15 cellular contexts compared by ENCODE assay signal in genomic region chr5:111563041-111563822, GRCh38. TPM values are rescaled to one million over a fixed set of nuclear protein-coding genes. Genes with fewer than 3 reads are reported as not detected.
A peak's percentile ranks its signal among the peaks of the same experiment; 100 is the strongest.
DNase-seq lines count a peak whose midpoint lies in the region; ATAC-seq, FAIRE-seq and TF ChIP-seq lines count a peak whose summit lies in the region.
"Had no signal": no experiment of that assay in that cellular context is flagged by ENCODE, and none has a peak within 500 bp of the region (broad histone marks: within the 10 kb centered on the region; RNA-seq: fewer than 3 reads in every experiment).

No MANE protein-coding gene starts in this region.

- DNase-seq in AG04449 (ENCODE audit: low read depth, low spot score) (peak; percentile 79), HTR-8/SVneo (ENCODE audit: insufficient read length, low spot score) (no peak), dedifferentiated amniotic fluid mesenchymal stem cell (ENCODE audit: extremely low spot score) (peak; percentile 73), kidney glomerular epithelial cell (lab: John Stamatoyannopoulos, UW) (peak; percentile 97), Calu3 (no peak)
- DNase-seq in NK-92 treated with Interleukin-12 subunit alpha and Interleukin-12 subunit beta, amount 100 ng/mL, for 24 hours (lab: John Stamatoyannopoulos, UW), result no peak
- DNase-seq: cerebellar nuclear complex, MG63, NCI-H510A treated with DMSO at 0.1 percent for 48 hours, SIG-M5 had no signal

- H3K36me3 Mint-ChIP-seq in Calu3 (ENCODE audit: insufficient read depth, unreplicated experiment), result no peaks in the 10 kb centered on the region
- H3K36me3 Mint-ChIP-seq: type B pancreatic cell had no signal

- TF ChIP-seq CTCF in AG04449 (IDR thresholded peaks at IDR 0.05; ENCODE audit: insufficient read depth, low read length, missing control alignments) (no peak), Calu3 (IDR thresholded peaks at IDR 0.05; ENCODE audit: unreplicated experiment) (no peak)

- ATAC-seq in HG03097 (IDR thresholded peaks at IDR 0.05; ENCODE audit: low FRiP score, unreplicated experiment) (no peak), GM19397 (IDR thresholded peaks at IDR 0.05; ENCODE audit: unreplicated experiment) (no peak)

- no peak overlapping the region for H3K4me3 Mint-ChIP-seq in Calu3 (ENCODE audit: low read depth, unreplicated experiment)
- H3K4me3 Mint-ChIP-seq: type B pancreatic cell had no signal

- H3K4me3 ChIP-seq in AG04449 (ENCODE audit: low read depth, low read length), result no peak overlapping the region
- H3K4me3 ChIP-seq: MG63, prostate gland had no signal

- no TSS peak for BruUV-seq in Calu3 (replicated peaks; lab: Mats Ljungman, UMichigan)

- H3K27me3 Mint-ChIP-seq in Calu3 (ENCODE audit: unreplicated experiment), result no peaks in the 10 kb centered on the region
- H3K27me3 Mint-ChIP-seq: type B pancreatic cell had no signal

- H3K9me3 Mint-ChIP-seq in Calu3 (ENCODE audit: low read depth, unreplicated experiment), result no peaks in the 10 kb centered on the region

- intact Hi-C loops in Calu3 (cut with micrococcal nuclease; ENCODE audit: unreplicated experiment), result no loop called here

- POLR2A ChIA-PET in AG04449 (lab: Yijun Ruan, JAX), result interaction anchor here (0.8 to 1.4 kb wide), 2 partner anchors 155 to 598 kb away, joined by 3 to 4 read pairs; no protein-coding TSS in a partner anchor

- FAIRE-seq in HTR-8/SVneo (lab: Jason Lieb, UNC), result peak; percentile 20
- FAIRE-seq: frontal cortex had no signal

- H3K4me1 Mint-ChIP-seq in Calu3 (ENCODE audit: low read depth, unreplicated experiment), result no peaks in the 10 kb centered on the region

- CTCF ChIA-PET in AG04449 (lab: Yijun Ruan, JAX), result interaction anchor here (1.0 to 1.5 kb wide), 4 partner anchors 10 to 13 kb away, joined by 4 to 8 read pairs (median 6); no protein-coding TSS in a partner anchor
- CTCF ChIA-PET in Calu3 (lab: Charles Lee), result no interaction called here

- no peak overlapping the region for H3K27ac Mint-ChIP-seq in Calu3 (ENCODE audit: unreplicated experiment)
- H3K27ac Mint-ChIP-seq: type B pancreatic cell had no signal

RNA-seq across cellular contexts. Expression of gene STARD4, which starts 50.9 kb away (rescaled TPM):
- total RNA-seq in Calu3 (2022), result 65.0 and 66.6 TPM in 2 replicates

Comparison
In these comparisons a context has a peak if more than half of its experiments do, and no peak if none do; other contexts are left out.
1. DNase-seq: peak in AG04449 (single experiment), dedifferentiated amniotic fluid mesenchymal stem cell (single experiment) and kidney glomerular epithelial cell (single experiment); none in HTR-8/SVneo (single experiment), NK-92 treated with Interleukin-12 subunit alpha and Interleukin-12 subunit beta, amount 100 ng/mL, for 24 hours (single experiment) and Calu3 (single experiment).